8 cellular contexts compared by ENCODE assay signal in genomic region chr6:7058250-7058923, GRCh38. TPM values are rescaled to one million over a fixed set of nuclear protein-coding genes. Genes with fewer than 3 reads are reported as not detected.
DNase-seq lines count a peak whose midpoint lies in the region; ATAC-seq and TF ChIP-seq lines count a peak whose summit lies in the region.

No MANE protein-coding gene starts in this region.

- H3K9me3 ChIP-seq in BLaER1 treated with 17β-estradiol and CSF1 and Interleukin-3, amounts not matched to agents 10 nM and 100 nM (replicated peaks in 1 of 11): no peaks in the 10 kb centered on the region
- no peaks in the 10 kb centered on the region for H3K9me3 ChIP-seq in adrenal gland (replicated peaks in 1 of 3)

- DNase-seq in Kasumi-1 (lab: John Stamatoyannopoulos, UW): peak; percentile 66 to 69
- peak in 5 of 7 donors; percentile 46 to 67 (median 52) for DNase-seq in adrenal gland
- DNase-seq in mesendoderm: peak; percentile 21
- DNase-seq in NCI-H1694 (lab: John Stamatoyannopoulos, UW): no peak

- H4K8ac ChIP-seq in mesendoderm (ENCODE audit: low read depth, low read length): no peak overlapping the region

- H2BK120ac ChIP-seq in mesendoderm (ENCODE audit: low read depth, low read length): no peak overlapping the region

- peaks cover 9 to 72% (median 30%) of the 10 kb centered on the region in 10 experiments for H3K4me1 ChIP-seq in BLaER1 treated with 17β-estradiol and CSF1 and Interleukin-3, amounts not matched to agents 10 nM and 100 nM
- peaks cover 2 to 6% of the 10 kb centered on the region in 2 donors for H3K4me1 ChIP-seq in adrenal gland (replicated peaks in 1 of 2)
- H3K4me1 ChIP-seq in mesendoderm (ENCODE audit: control insufficient read depth, low read depth, low read length): peaks cover under 1% of the 10 kb centered on the region

- intact Hi-C loops in adrenal gland (cut with DNase I): loop anchor here in 1 of 2 donors (10.0 kb wide), 1 partner anchor 46 kb away; the partner anchor contains the start of gene RREB1

- peak overlapping the region in 5 of 11 experiments; percentile 7 to 71 (median 47); a peak in 9 of 22 replicates for H3K27ac ChIP-seq in BLaER1 treated with 17β-estradiol and CSF1 and Interleukin-3, amounts not matched to agents 10 nM and 100 nM
- H3K27ac ChIP-seq in adrenal gland (peak overlapping the region in 1 of 5 donors; percentile 52), mesendoderm (ENCODE audit: low read depth, low read length) (no peak overlapping the region)

- peak overlapping the region in 3 of 11 experiments; percentile 14 to 31 (median 28); a peak in 4 of 22 replicates for H3K9ac ChIP-seq in BLaER1 treated with 17β-estradiol and CSF1 and Interleukin-3, amounts not matched to agents 10 nM and 100 nM
- no peak overlapping the region for H3K9ac ChIP-seq in mesendoderm (ENCODE audit: low read length)

- WGBS in adrenal gland, 4 donors: 70 to 80% (median 77%) methylated on average over 4 of the region's 4 CpGs
- WGBS in mesendoderm (ENCODE audit: extremely low coverage, insufficient coverage, low lambda C conversion rate): no CpG with 5 or more reads among the region's 4 CpGs

- H3K27me3 ChIP-seq in BLaER1 treated with 17β-estradiol and CSF1 and Interleukin-3, amounts not matched to agents 10 nM and 100 nM: no peaks in the 10 kb centered on the region
- H3K27me3 ChIP-seq in adrenal gland: no peaks in the 10 kb centered on the region
- no peaks in the 10 kb centered on the region for H3K27me3 ChIP-seq in mesendoderm (ENCODE audit: insufficient read depth, low read length, poor library complexity)

- peak in 1 of 2 donors; percentile 6 for TF ChIP-seq POLR2A in adrenal gland (IDR thresholded peaks at IDR 0.05)

- peak overlapping the region; percentile 16 for H2AK5ac ChIP-seq in mesendoderm (ENCODE audit: low read length)

- peak overlapping the region; percentile 17 to 87 (median 63); a peak in 21 of 22 replicates for H3K4me2 ChIP-seq in BLaER1 treated with 17β-estradiol and CSF1 and Interleukin-3, amounts not matched to agents 10 nM and 100 nM
- H3K4me2 ChIP-seq in mesendoderm (ENCODE audit: low read length): no peak overlapping the region

- peaks cover 0 to 7% (median 0%) of the 10 kb centered on the region in 11 experiments; a peak in 2 of 22 replicates for H3K36me3 ChIP-seq in BLaER1 treated with 17β-estradiol and CSF1 and Interleukin-3, amounts not matched to agents 10 nM and 100 nM
- no peaks in the 10 kb centered on the region for H3K36me3 ChIP-seq in adrenal gland (replicated peaks in 1 of 2)
- H3K36me3 ChIP-seq in mesendoderm (ENCODE audit: control insufficient read depth, insufficient read depth, low read length): no peaks in the 10 kb centered on the region

- H3K23ac ChIP-seq in mesendoderm (ENCODE audit: low read length): no peak overlapping the region

- no peaks in the 10 kb centered on the region for H3K79me2 ChIP-seq in mesendoderm (ENCODE audit: control insufficient read depth, insufficient read depth, low read length)

- 0 out of 20 replicates have a peak overlapping the region, but pooled peaks of 1 of the 10 experiments have one; percentile 18 for H3K4me3 ChIP-seq in BLaER1 treated with 17β-estradiol and CSF1 and Interleukin-3, amounts not matched to agents 10 nM and 100 nM
- H3K4me3 ChIP-seq in adrenal gland (no peak overlapping the region), mesendoderm (ENCODE audit: low read length) (no peak overlapping the region)

- H3K18ac ChIP-seq in mesendoderm (ENCODE audit: low read length): no peak overlapping the region

- H2BK5ac ChIP-seq in mesendoderm (ENCODE audit: low read length): no peak overlapping the region

- H3K4ac ChIP-seq in mesendoderm (ENCODE audit: low read depth, low read length): no peak overlapping the region

- ATAC-seq in GM21723 (IDR thresholded peaks at IDR 0.05; ENCODE audit: unreplicated experiment) (no peak), GM18519 (IDR thresholded peaks at IDR 0.05; ENCODE audit: low FRiP score, unreplicated experiment) (no peak), HG03520 (IDR thresholded peaks at IDR 0.05; ENCODE audit: unreplicated experiment) (no peak)

- H3K56ac ChIP-seq in mesendoderm (ENCODE audit: low read length): no peak overlapping the region

- TF ChIP-seq CTCF in adrenal gland (IDR thresholded peaks at IDR 0.05): no peak

- no peak overlapping the region for H4K5ac ChIP-seq in mesendoderm (ENCODE audit: low read length)

- peaks cover 0 to 19% (median 0%) of the 10 kb centered on the region in 11 experiments; a peak in 3 of 22 replicates for H4K20me1 ChIP-seq in BLaER1 treated with 17β-estradiol and CSF1 and Interleukin-3, amounts not matched to agents 10 nM and 100 nM

- no peak overlapping the region for H2BK15ac ChIP-seq in mesendoderm (replicated peaks; ENCODE audit: low read depth)

- H3K79me1 ChIP-seq in mesendoderm (ENCODE audit: low read length): no peaks in the 10 kb centered on the region

RNA-seq across cellular contexts. Expression of gene RREB1, which starts 49.4 kb away (rescaled TPM):
- 10 to 100 TPM; 45.9 to 79.5 (median 58.3) TPM for total RNA-seq in adrenal gland
- 10 to 100 TPM in 2 of 3 donors, 1 to 10 TPM in 1; 8.0 to 24.2 (median 20.6) TPM for polyA plus RNA-seq in adrenal gland
- polyA plus RNA-seq in mesendoderm (2013, experiment 1 of 2): 12.6 TPM
- 12.0 TPM for polyA plus RNA-seq in mesendoderm (2013, experiment 2 of 2)
